In the genomic region with DNA sequence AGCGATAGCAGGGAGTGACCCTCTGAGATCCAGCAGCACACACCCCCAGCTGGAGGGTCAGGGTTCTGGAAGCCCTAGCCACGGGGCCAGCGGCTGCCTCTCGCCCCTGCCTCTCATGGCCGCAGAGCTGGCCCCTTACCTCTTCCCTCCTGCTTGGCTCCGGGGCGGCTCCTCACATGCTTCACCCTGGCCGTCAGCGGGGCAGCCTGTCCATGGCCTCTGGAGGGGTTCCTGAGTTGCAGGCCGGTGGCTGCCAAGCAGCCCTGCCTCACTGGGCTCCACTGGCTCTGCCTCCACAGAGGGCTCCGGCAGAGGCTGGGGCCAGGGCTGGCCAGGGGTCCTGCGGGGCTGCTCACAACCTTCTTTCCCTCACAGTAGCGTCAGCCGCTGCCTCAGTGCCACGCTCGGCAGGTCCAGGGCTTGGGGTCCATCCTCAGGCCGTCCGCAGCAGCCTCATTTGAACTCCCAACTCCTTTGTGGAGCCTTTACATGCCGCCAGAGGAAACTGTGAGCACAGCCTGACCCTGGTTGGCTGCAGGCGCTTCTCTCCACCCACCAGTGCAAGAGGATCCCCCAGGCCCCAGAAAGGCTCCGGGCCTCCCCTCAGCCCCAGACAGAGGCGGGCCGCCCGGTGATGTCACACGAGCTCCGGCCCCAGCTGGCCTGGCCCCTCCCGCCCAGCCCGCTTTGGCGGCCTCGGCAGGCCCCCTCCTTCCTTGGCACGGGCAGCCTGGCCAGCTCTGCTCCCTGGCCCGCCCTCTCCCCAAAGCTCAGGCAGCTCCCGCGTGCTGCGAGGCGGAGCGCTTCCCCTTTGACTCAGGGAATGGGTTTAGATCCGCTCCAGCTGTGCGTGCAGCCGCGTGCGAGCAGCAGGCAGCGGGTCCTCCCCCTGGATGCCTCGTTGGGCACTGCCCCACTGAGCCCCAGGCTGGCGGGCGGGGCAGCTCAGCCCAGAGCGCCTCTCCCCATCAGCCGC, we compare ENCODE assay signal across 8 cellular contexts. TPM values are rescaled to one million over a fixed set of nuclear protein-coding genes. Genes with fewer than 3 reads are reported as not detected.
DNase-seq lines count a peak whose midpoint lies in the region; ATAC-seq and TF ChIP-seq lines count a peak whose summit lies in the region.

A gene with protein sequence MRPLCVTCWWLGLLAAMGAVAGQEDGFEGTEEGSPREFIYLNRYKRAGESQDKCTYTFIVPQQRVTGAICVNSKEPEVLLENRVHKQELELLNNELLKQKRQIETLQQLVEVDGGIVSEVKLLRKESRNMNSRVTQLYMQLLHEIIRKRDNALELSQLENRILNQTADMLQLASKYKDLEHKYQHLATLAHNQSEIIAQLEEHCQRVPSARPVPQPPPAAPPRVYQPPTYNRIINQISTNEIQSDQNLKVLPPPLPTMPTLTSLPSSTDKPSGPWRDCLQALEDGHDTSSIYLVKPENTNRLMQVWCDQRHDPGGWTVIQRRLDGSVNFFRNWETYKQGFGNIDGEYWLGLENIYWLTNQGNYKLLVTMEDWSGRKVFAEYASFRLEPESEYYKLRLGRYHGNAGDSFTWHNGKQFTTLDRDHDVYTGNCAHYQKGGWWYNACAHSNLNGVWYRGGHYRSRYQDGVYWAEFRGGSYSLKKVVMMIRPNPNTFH (minus strand): TSS at position 460 of the 976 bp plus-strand sequence. CDS start 13,904 bp downstream, outside the sequence.

- peaks cover 0 to 61% (median 0%) of the 10 kb centered on the region in 11 experiments; a peak in 6 of 22 replicates for H3K27me3 ChIP-seq in BLaER1 treated with 17β-estradiol and CSF1 and Interleukin-3, amounts not matched to agents 10 nM and 100 nM
- peaks cover 18% of the 10 kb centered on the region for H3K27me3 ChIP-seq in NT2/D1 (ENCODE audit: insufficient read depth, insufficient read length)
- no peaks in the 10 kb centered on the region for H3K27me3 ChIP-seq in colonic mucosa
- H3K27me3 ChIP-seq in CD4-positive, alpha-beta memory T cell (ENCODE audit: insufficient read depth, low read length): no peaks in the 10 kb centered on the region

- H3K4me3 ChIP-seq in BLaER1 treated with 17β-estradiol and CSF1 and Interleukin-3, amounts not matched to agents 10 nM and 100 nM: peak within 1 kb of the TSS in 9 of 10 experiments; percentile 12 to 69 (median 65); a peak in 17 of 20 replicates
- peak within 1 kb of the TSS; percentile 81 for H3K4me3 ChIP-seq in NT2/D1 (ENCODE audit: insufficient read length, low read depth)
- H3K4me3 ChIP-seq in colonic mucosa: peak within 1 kb of the TSS; percentile 40
- peak within 1 kb of the TSS; percentile 62 for H3K4me3 ChIP-seq in skeletal muscle cell (ENCODE audit: low read depth, low read length)
- H3K4me3 ChIP-seq in CD4-positive, alpha-beta memory T cell (ENCODE audit: low read length in 2 of 2): no peak within 1 kb of the TSS

- H3K4me1 ChIP-seq in BLaER1 treated with 17β-estradiol and CSF1 and Interleukin-3, amounts not matched to agents 10 nM and 100 nM: peaks cover 21 to 80% (median 79%) of the 10 kb centered on the region in 10 experiments
- H3K4me1 ChIP-seq in NT2/D1 (ENCODE audit: insufficient read depth, insufficient read length): peaks cover 13% of the 10 kb centered on the region
- H3K4me1 ChIP-seq in colonic mucosa: no peaks in the 10 kb centered on the region
- H3K4me1 ChIP-seq in CD4-positive, alpha-beta memory T cell (ENCODE audit: insufficient read depth, low read length): peaks cover 6% of the 10 kb centered on the region

- H3K27me3 Mint-ChIP-seq in CD4-positive, alpha-beta memory T cell: peaks cover 8 to 17% of the 10 kb centered on the region in 2 donors

- H3K9ac ChIP-seq in BLaER1 treated with 17β-estradiol and CSF1 and Interleukin-3, amounts not matched to agents 10 nM and 100 nM: peak within 1 kb of the TSS in 10 of 11 experiments; percentile 2 to 87 (median 76); a peak in 19 of 22 replicates
- peak within 1 kb of the TSS; percentile 97 for H3K9ac ChIP-seq in NT2/D1 (ENCODE audit: insufficient read length, low read depth)
- peak within 1 kb of the TSS; percentile 61 to 66 for H3K9ac ChIP-seq in colonic mucosa (ENCODE audit: low read depth in 2 of 2, low read length in 2 of 2)

- POLR2A ChIA-PET in CD4-positive, alpha-beta memory T cell (lab: Charles Lee; ENCODE audit: partially characterized antibody): no interaction called here

- H3K9me3 Mint-ChIP-seq in CD4-positive, alpha-beta memory T cell: no peaks in the 10 kb centered on the region

- CTCF ChIA-PET in CD4-positive, alpha-beta memory T cell (lab: Charles Lee; ENCODE audit: partially characterized antibody): no interaction called here

- peaks cover 0 to 26% (median 0%) of the 10 kb centered on the region in 11 experiments; a peak in 4 of 22 replicates for H4K20me1 ChIP-seq in BLaER1 treated with 17β-estradiol and CSF1 and Interleukin-3, amounts not matched to agents 10 nM and 100 nM

- H3K9me3 ChIP-seq in BLaER1 treated with 17β-estradiol and CSF1 and Interleukin-3, amounts not matched to agents 10 nM and 100 nM (replicated peaks in 1 of 11): no peaks in the 10 kb centered on the region
- H3K9me3 ChIP-seq in NT2/D1 (ENCODE audit: insufficient read depth, low read length) (no peaks in the 10 kb centered on the region), colonic mucosa (no peaks in the 10 kb centered on the region)
- H3K9me3 ChIP-seq in CD4-positive, alpha-beta memory T cell (ENCODE audit: control insufficient read depth in 1 of 2, low read length in 2 of 2): no peaks in the 10 kb centered on the region

- H3K4me1 Mint-ChIP-seq in CD4-positive, alpha-beta memory T cell: no peaks in the 10 kb centered on the region

- peak; percentile 49 for ATAC-seq in GM21786 (IDR thresholded peaks at IDR 0.05; ENCODE audit: unreplicated experiment)
- ATAC-seq in HG03469 (IDR thresholded peaks at IDR 0.05; ENCODE audit: unreplicated experiment): no peak

- H3K4me2 ChIP-seq in BLaER1 treated with 17β-estradiol and CSF1 and Interleukin-3, amounts not matched to agents 10 nM and 100 nM: peak within 1 kb of the TSS; percentile 81 to 100 (median 95)

- H3K27ac ChIP-seq in BLaER1 treated with 17β-estradiol and CSF1 and Interleukin-3, amounts not matched to agents 10 nM and 100 nM: peak within 1 kb of the TSS in 9 of 11 experiments; percentile 34 to 84 (median 73); a peak in 18 of 22 replicates
- H3K27ac ChIP-seq in colonic mucosa: peak within 1 kb of the TSS; percentile 74
- no peak within 1 kb of the TSS for H3K27ac ChIP-seq in CD4-positive, alpha-beta memory T cell (ENCODE audit: low read depth, low read length)

- H3K27ac Mint-ChIP-seq in CD4-positive, alpha-beta memory T cell: peak within 1 kb of the TSS in 3 of 7 donors; percentile 8 to 57 (median 8)

- peak within 1 kb of the TSS in 2 of 8 donors; percentile 10 to 20 for H3K4me3 Mint-ChIP-seq in CD4-positive, alpha-beta memory T cell

- no peak for TF ChIP-seq CTCF in colonic mucosa (IDR thresholded peaks at IDR 0.05)

- H3K36me3 ChIP-seq in BLaER1 treated with 17β-estradiol and CSF1 and Interleukin-3, amounts not matched to agents 10 nM and 100 nM: 0 out of 22 replicates have a peak, but pooled peaks cover 0 to 10% (median 0%) of the 10 kb centered on the region in 11 experiments
- H3K36me3 ChIP-seq in NT2/D1 (ENCODE audit: insufficient read depth, insufficient read length, low read length) (peaks cover 14% of the 10 kb centered on the region), colonic mucosa (no peaks in the 10 kb centered on the region)
- H3K36me3 ChIP-seq in CD4-positive, alpha-beta memory T cell (ENCODE audit: insufficient read depth, low read length): no peaks in the 10 kb centered on the region

- peaks cover 0 to 8% of the 10 kb centered on the region in 2 donors for H3K36me3 Mint-ChIP-seq in CD4-positive, alpha-beta memory T cell

- intact Hi-C loops in colonic mucosa (cut with DNase I): no loop called here
- intact Hi-C loops in CD4-positive, alpha-beta memory T cell (cut with micrococcal nuclease): no loop called here

- DNase-seq in NT2/D1 (ENCODE audit: low read depth, low spot score) (peak; percentile 73), colonic mucosa (peak; percentile 69), islet precursor cell (peak; percentile 97), skeletal muscle cell (ENCODE audit: low read depth) (peak; percentile 89)
- DNase-seq in CD4-positive, alpha-beta memory T cell: no peak

RNA-seq across cellular contexts. Expression of the gene that starts here (rescaled TPM):
- 10 to 100 TPM in 1 of 2 donors, 1 to 10 TPM in 1; 2.7 to 15.1 TPM for total RNA-seq in colonic mucosa
- not detected for total RNA-seq in CD4-positive, alpha-beta memory T cell
- polyA plus RNA-seq in CD4-positive, alpha-beta memory T cell: not detected

Comparison
In these comparisons a context has a peak if more than half of its experiments do, and no peak if none do; other contexts are left out.
1. H3K4me3 ChIP-seq: peak in BLaER1 treated with 17β-estradiol and CSF1 and Interleukin-3, amounts not matched to agents 10 nM and 100 nM (9 of 10), NT2/D1 (single experiment), colonic mucosa (single experiment) and skeletal muscle cell (single experiment); none in CD4-positive, alpha-beta memory T cell (0 of 2).
2. DNase-seq: peak in NT2/D1 (single experiment), colonic mucosa (single experiment), islet precursor cell (single experiment) and skeletal muscle cell (single experiment); none in CD4-positive, alpha-beta memory T cell (0 of 5).
3. Peak in every context shown above with its lines, with median percentiles within 50 percentile points of each other: H3K9ac ChIP-seq.